ENCODE assay signal across 2 cellular contexts in the genomic region with DNA sequence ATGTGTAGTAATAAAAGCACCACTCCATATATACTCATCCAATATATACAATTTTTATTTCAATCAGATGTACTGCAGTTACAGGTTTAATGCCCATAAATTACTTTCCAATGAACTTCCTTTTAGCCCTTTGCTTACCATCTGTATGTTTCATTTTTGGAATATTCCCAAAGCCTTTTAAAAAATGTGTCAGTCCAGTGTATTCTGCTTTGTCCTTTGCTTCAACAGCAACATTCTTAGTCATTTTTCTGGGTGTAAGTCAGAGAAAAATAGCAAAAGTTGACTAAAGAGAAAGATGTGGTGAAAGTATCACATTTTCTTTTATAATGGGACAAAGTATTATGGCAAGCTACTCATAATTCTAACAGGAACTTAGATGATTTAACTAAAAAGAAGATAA.
TF ChIP-seq lines count a peak whose summit lies in the region.

No MANE protein-coding gene starts in this region.

TF ChIP-seq in SK-N-SH treated with all-trans-retinoic acid at 6 μM for 48 hours, 23 proteins besides CTCF, POLR2A, EP300 and RAD21:
- TF ChIP-seq CSDC2 (CRISPR knock-in tag; IDR thresholded peaks at IDR 0.05) (no peak), OSR1 (CRISPR knock-in tag; IDR thresholded peaks at IDR 0.05) (no peak), SNAI2 (CRISPR knock-in tag; IDR thresholded peaks at IDR 0.05) (no peak), TOX (CRISPR knock-in tag; IDR thresholded peaks at IDR 0.05; ENCODE audit: borderline replicate concordance) (no peak), ESRRG (CRISPR knock-in tag; IDR thresholded peaks at IDR 0.05) (no peak), ZNF565 (CRISPR knock-in tag; conservative IDR thresholded peaks at IDR 0.05; ENCODE audit: low read depth) (no peak), ZFP3 (CRISPR knock-in tag; IDR thresholded peaks at IDR 0.05) (no peak), ZC3H10 (CRISPR knock-in tag; IDR thresholded peaks at IDR 0.05) (no peak), PPARA (CRISPR knock-in tag; IDR thresholded peaks at IDR 0.05; ENCODE audit: borderline replicate concordance) (no peak), ISL1 (CRISPR knock-in tag; IDR thresholded peaks at IDR 0.05) (no peak), ZNF8 (CRISPR knock-in tag; IDR thresholded peaks at IDR 0.05) (no peak), ARNTL (CRISPR knock-in tag; IDR thresholded peaks at IDR 0.05; ENCODE audit: borderline replicate concordance, low read depth) (no peak), RARB (CRISPR knock-in tag; IDR thresholded peaks at IDR 0.05) (no peak), ZFP30 (CRISPR knock-in tag; IDR thresholded peaks at IDR 0.05) (no peak), GLIS3 (CRISPR knock-in tag; IDR thresholded peaks at IDR 0.05) (no peak)
- TF ChIP-seq, protein P1, sequence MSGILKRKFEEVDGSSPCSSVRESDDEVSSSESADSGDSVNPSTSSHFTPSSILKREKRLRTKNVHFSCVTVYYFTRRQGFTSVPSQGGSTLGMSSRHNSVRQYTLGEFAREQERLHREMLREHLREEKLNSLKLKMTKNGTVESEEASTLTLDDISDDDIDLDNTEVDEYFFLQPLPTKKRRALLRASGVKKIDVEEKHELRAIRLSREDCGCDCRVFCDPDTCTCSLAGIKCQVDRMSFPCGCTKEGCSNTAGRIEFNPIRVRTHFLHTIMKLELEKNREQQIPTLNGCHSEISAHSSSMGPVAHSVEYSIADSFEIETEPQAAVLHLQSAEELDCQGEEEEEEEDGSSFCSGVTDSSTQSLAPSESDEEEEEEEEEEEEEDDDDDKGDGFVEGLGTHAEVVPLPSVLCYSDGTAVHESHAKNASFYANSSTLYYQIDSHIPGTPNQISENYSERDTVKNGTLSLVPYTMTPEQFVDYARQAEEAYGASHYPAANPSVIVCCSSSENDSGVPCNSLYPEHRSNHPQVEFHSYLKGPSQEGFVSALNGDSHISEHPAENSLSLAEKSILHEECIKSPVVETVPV (CRISPR knock-in tag; IDR thresholded peaks at IDR 0.05), result no peak
- TF ChIP-seq, protein P2, sequence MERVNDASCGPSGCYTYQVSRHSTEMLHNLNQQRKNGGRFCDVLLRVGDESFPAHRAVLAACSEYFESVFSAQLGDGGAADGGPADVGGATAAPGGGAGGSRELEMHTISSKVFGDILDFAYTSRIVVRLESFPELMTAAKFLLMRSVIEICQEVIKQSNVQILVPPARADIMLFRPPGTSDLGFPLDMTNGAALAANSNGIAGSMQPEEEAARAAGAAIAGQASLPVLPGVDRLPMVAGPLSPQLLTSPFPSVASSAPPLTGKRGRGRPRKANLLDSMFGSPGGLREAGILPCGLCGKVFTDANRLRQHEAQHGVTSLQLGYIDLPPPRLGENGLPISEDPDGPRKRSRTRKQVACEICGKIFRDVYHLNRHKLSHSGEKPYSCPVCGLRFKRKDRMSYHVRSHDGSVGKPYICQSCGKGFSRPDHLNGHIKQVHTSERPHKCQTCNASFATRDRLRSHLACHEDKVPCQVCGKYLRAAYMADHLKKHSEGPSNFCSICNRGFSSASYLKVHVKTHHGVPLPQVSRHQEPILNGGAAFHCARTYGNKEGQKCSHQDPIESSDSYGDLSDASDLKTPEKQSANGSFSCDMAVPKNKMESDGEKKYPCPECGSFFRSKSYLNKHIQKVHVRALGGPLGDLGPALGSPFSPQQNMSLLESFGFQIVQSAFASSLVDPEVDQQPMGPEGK (CRISPR knock-in tag; IDR thresholded peaks at IDR 0.05; ENCODE audit: borderline replicate concordance), result no peak
- TF ChIP-seq, protein P3, sequence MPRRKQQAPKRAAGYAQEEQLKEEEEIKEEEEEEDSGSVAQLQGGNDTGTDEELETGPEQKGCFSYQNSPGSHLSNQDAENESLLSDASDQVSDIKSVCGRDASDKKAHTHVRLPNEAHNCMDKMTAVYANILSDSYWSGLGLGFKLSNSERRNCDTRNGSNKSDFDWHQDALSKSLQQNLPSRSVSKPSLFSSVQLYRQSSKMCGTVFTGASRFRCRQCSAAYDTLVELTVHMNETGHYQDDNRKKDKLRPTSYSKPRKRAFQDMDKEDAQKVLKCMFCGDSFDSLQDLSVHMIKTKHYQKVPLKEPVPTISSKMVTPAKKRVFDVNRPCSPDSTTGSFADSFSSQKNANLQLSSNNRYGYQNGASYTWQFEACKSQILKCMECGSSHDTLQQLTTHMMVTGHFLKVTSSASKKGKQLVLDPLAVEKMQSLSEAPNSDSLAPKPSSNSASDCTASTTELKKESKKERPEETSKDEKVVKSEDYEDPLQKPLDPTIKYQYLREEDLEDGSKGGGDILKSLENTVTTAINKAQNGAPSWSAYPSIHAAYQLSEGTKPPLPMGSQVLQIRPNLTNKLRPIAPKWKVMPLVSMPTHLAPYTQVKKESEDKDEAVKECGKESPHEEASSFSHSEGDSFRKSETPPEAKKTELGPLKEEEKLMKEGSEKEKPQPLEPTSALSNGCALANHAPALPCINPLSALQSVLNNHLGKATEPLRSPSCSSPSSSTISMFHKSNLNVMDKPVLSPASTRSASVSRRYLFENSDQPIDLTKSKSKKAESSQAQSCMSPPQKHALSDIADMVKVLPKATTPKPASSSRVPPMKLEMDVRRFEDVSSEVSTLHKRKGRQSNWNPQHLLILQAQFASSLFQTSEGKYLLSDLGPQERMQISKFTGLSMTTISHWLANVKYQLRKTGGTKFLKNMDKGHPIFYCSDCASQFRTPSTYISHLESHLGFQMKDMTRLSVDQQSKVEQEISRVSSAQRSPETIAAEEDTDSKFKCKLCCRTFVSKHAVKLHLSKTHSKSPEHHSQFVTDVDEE (CRISPR knock-in tag; IDR thresholded peaks at IDR 0.05), result no peak
- TF ChIP-seq, protein P4, sequence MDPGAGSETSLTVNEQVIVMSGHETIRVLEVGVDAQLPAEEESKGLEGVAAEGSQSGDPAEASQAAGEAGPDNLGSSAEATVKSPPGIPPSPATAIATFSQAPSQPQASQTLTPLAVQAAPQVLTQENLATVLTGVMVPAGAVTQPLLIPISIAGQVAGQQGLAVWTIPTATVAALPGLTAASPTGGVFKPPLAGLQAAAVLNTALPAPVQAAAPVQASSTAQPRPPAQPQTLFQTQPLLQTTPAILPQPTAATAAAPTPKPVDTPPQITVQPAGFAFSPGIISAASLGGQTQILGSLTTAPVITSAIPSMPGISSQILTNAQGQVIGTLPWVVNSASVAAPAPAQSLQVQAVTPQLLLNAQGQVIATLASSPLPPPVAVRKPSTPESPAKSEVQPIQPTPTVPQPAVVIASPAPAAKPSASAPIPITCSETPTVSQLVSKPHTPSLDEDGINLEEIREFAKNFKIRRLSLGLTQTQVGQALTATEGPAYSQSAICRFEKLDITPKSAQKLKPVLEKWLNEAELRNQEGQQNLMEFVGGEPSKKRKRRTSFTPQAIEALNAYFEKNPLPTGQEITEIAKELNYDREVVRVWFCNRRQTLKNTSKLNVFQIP (CRISPR knock-in tag; IDR thresholded peaks at IDR 0.05; ENCODE audit: borderline replicate concordance, low read depth), result no peak

TF ChIP-seq in HepG2, 621 proteins besides CTCF, POLR2A, EP300 and RAD21:
- no peak for TF ChIP-seq ZNF660 (CRISPR knock-in tag; IDR thresholded peaks at IDR 0.05; ENCODE audit: borderline replicate concordance, low read depth)
